In genomic region chr2:98828369-98828744, GRCh38 we compare ENCODE assay signal across 20 cellular contexts.
DNase-seq lines count a peak whose midpoint lies in the region; ATAC-seq and TF ChIP-seq lines count a peak whose summit lies in the region.
"Had no signal": no experiment of that assay in that cellular context is flagged by ENCODE, and none has a peak within 500 bp of the region (broad histone marks: within the 10 kb centered on the region; RNA-seq: fewer than 3 reads in every experiment).

No MANE protein-coding gene starts in this region.

- peaks cover under 1% of the 10 kb centered on the region for H3K27me3 Mint-ChIP-seq in activated CD4-positive, alpha-beta T cell treated with anti-CD3 and anti-CD28 coated beads for 36 hours
- H3K27me3 Mint-ChIP-seq in CD14-positive monocyte (ENCODE audit: low read depth in 3 of 3) = peaks cover 2 to 7% (median 3%) of the 10 kb centered on the region in 3 donors

- no peak overlapping the region for H3K27ac ChIP-seq in BLaER1
- peak overlapping the region; percentile 23 for H3K27ac ChIP-seq in effector memory CD4-positive, alpha-beta T cell (ENCODE audit: insufficient read depth, low read length, poor library complexity, severe bottlenecking)
- no peak overlapping the region for H3K27ac ChIP-seq in colonic mucosa
- H3K27ac ChIP-seq: prostate gland had no signal

- TF ChIP-seq CTCF in Loucy (conservative IDR thresholded peaks at IDR 0.05; ENCODE audit: low read length) = no peak
- no peak for TF ChIP-seq CTCF in CD14-positive monocyte (IDR thresholded peaks at IDR 0.05)
- TF ChIP-seq CTCF in colonic mucosa (IDR thresholded peaks at IDR 0.05) = no peak

- H3K36me3 Mint-ChIP-seq in activated CD4-positive, alpha-beta T cell treated with anti-CD3 and anti-CD28 coated beads for 36 hours (ENCODE audit: low read depth) = peaks cover under 1% of the 10 kb centered on the region
- H3K36me3 Mint-ChIP-seq in CD14-positive monocyte = no peaks in the 10 kb centered on the region

- no peaks in the 10 kb centered on the region for H4K20me1 ChIP-seq in BLaER1
- no peaks in the 10 kb centered on the region for H4K20me1 ChIP-seq in Loucy (ENCODE audit: insufficient read depth, low read length, poor library complexity, severe bottlenecking)

- no peaks in the 10 kb centered on the region for H3K36me3 ChIP-seq in BLaER1
- H3K36me3 ChIP-seq in Loucy (ENCODE audit: insufficient read depth, low read length) = no peaks in the 10 kb centered on the region
- H3K36me3 ChIP-seq in effector memory CD4-positive, alpha-beta T cell (ENCODE audit: control insufficient read depth, insufficient read depth, low read length) = no peaks in the 10 kb centered on the region
- no peaks in the 10 kb centered on the region for H3K36me3 ChIP-seq in colonic mucosa
- H3K36me3 ChIP-seq: prostate gland, upper lobe of left lung had no signal

- POLR2A ChIA-PET in activated CD4-positive, alpha-beta T cell treated with anti-CD3 and anti-CD28 coated beads for 36 hours (lab: Charles Lee) = no interaction called here

- no peaks in the 10 kb centered on the region for H3K9me2 ChIP-seq in Loucy (replicated peaks; ENCODE audit: low read depth, low read length)

- H3K4me1 Mint-ChIP-seq in activated CD4-positive, alpha-beta T cell treated with anti-CD3 and anti-CD28 coated beads for 36 hours = peaks cover 33% of the 10 kb centered on the region
- H3K4me1 Mint-ChIP-seq in CD14-positive monocyte = peaks cover 45% of the 10 kb centered on the region

- H3K4me3 ChIP-seq in BLaER1 (no peak overlapping the region), Loucy (ENCODE audit: low read length, poor library complexity, severe bottlenecking) (peak overlapping the region; percentile 55), colonic mucosa (no peak overlapping the region)
- no peak overlapping the region for H3K4me3 ChIP-seq in effector memory CD4-positive, alpha-beta T cell (ENCODE audit: insufficient read depth, low read depth, low read length, poor library complexity, severe bottlenecking)
- H3K4me3 ChIP-seq: prostate gland, upper lobe of left lung had no signal

- no peaks in the 10 kb centered on the region for H3K79me2 ChIP-seq in Loucy (ENCODE audit: insufficient read depth, low read length)

- no peak for ATAC-seq in activated CD4-positive, alpha-beta T cell treated with anti-CD3 and anti-CD28 coated beads for 36 hours

- H3K9ac ChIP-seq in BLaER1 = no peak overlapping the region
- no peak overlapping the region for H3K9ac ChIP-seq in Loucy (ENCODE audit: low read depth, low read length, poor library complexity, severe bottlenecking)
- no peak overlapping the region for H3K9ac ChIP-seq in colonic mucosa (ENCODE audit: low read depth in 2 of 2, low read length in 2 of 2)

- no peaks in the 10 kb centered on the region for H3F3A ChIP-seq in Loucy (ENCODE audit: low read depth)

- H3K27ac Mint-ChIP-seq in activated CD4-positive, alpha-beta T cell treated with anti-CD3 and anti-CD28 coated beads for 36 hours = peak overlapping the region; percentile 68
- H3K27ac Mint-ChIP-seq in CD14-positive monocyte = no peak overlapping the region
- H3K27ac Mint-ChIP-seq: activated naive CD4-positive, alpha-beta T cell treated with anti-CD3 and anti-CD28 coated beads for 36 hours; B cell had no signal

- no peaks in the 10 kb centered on the region for H3K27me3 ChIP-seq in BLaER1
- H3K27me3 ChIP-seq in Loucy (ENCODE audit: insufficient read depth, low read length, poor library complexity, severe bottlenecking) = no peaks in the 10 kb centered on the region
- H3K27me3 ChIP-seq in effector memory CD4-positive, alpha-beta T cell (replicated peaks; ENCODE audit: control insufficient read depth, insufficient read depth, low read length, poor library complexity, severe bottlenecking) = no peaks in the 10 kb centered on the region
- H3K27me3 ChIP-seq in colonic mucosa = no peaks in the 10 kb centered on the region
- H3K27me3 ChIP-seq: upper lobe of left lung had no signal

- intact Hi-C loops in activated CD4-positive, alpha-beta T cell treated with anti-CD3 and anti-CD28 coated beads for 36 hours (cut with DNase I, micrococcal nuclease) = no loop called here
- intact Hi-C loops in CD14-positive monocyte (cut with micrococcal nuclease) = loop anchor here in 1 of 2 donors (10.0 kb wide), 1 partner anchor 94 kb away; the partner anchor contains the start of gene MGAT4A
- intact Hi-C loops in colonic mucosa (cut with DNase I) = no loop called here

- H3K4me2 ChIP-seq in BLaER1 (peak overlapping the region; percentile 27), Loucy (ENCODE audit: low read depth, low read length, poor library complexity, severe bottlenecking) (peak overlapping the region; percentile 65)

- H3K4me1 ChIP-seq in BLaER1 (peaks cover 25% of the 10 kb centered on the region), Loucy (ENCODE audit: insufficient read depth, low read length, poor library complexity, severe bottlenecking) (peaks cover 70% of the 10 kb centered on the region), colonic mucosa (no peaks in the 10 kb centered on the region)
- peaks cover 50% of the 10 kb centered on the region for H3K4me1 ChIP-seq in effector memory CD4-positive, alpha-beta T cell (ENCODE audit: control insufficient read depth, insufficient read depth, low read length, poor library complexity, severe bottlenecking)
- H3K4me1 ChIP-seq: prostate gland had no signal

- CTCF ChIA-PET in activated CD4-positive, alpha-beta T cell treated with anti-CD3 and anti-CD28 coated beads for 36 hours (lab: Charles Lee) = interaction anchor here (0.6 to 3.2 kb wide), 4 partner anchors 8 to 201 kb away, joined by 3 to 17 read pairs (median 4); no protein-coding TSS in a partner anchor

- H3K9me3 Mint-ChIP-seq in activated CD4-positive, alpha-beta T cell treated with anti-CD3 and anti-CD28 coated beads for 36 hours (ENCODE audit: low read depth) = no peaks in the 10 kb centered on the region
- H3K9me3 Mint-ChIP-seq in CD14-positive monocyte = peaks cover 0 to 2% (median 0%) of the 10 kb centered on the region in 7 donors
- H3K9me3 Mint-ChIP-seq: activated naive CD4-positive, alpha-beta T cell treated with anti-CD3 and anti-CD28 coated beads for 36 hours had no signal

- no peak overlapping the region for H3K4me3 Mint-ChIP-seq in activated CD4-positive, alpha-beta T cell treated with anti-CD3 and anti-CD28 coated beads for 36 hours
- no peak overlapping the region for H3K4me3 Mint-ChIP-seq in CD14-positive monocyte
- H3K4me3 Mint-ChIP-seq: activated naive CD4-positive, alpha-beta T cell treated with anti-CD3 and anti-CD28 coated beads for 36 hours; B cell had no signal

- peaks cover 2% of the 10 kb centered on the region for H3K9me3 ChIP-seq in BLaER1
- H3K9me3 ChIP-seq in Loucy (ENCODE audit: insufficient read depth, low read depth, low read length) = no peaks in the 10 kb centered on the region
- H3K9me3 ChIP-seq in effector memory CD4-positive, alpha-beta T cell (ENCODE audit: control insufficient read depth, low read length) = no peaks in the 10 kb centered on the region
- H3K9me3 ChIP-seq in colonic mucosa = no peaks in the 10 kb centered on the region
- H3K9me3 ChIP-seq: prostate gland, upper lobe of left lung had no signal

- no peak for DNase-seq in activated CD4-positive, alpha-beta T cell treated with anti-CD3 and anti-CD28 coated beads for 36 hours
- DNase-seq in activated CD4-positive, alpha-beta T cell treated with anti-CD3 and anti-CD28 coated beads, Interleukin-2, amount 50 U/mL, for 4 hours = no peak
- no peak for DNase-seq in effector memory CD4-positive, alpha-beta T cell
- DNase-seq in nucleus accumbens (lab: John Stamatoyannopoulos, UW) = no peak
- DNase-seq in CD14-positive monocyte (ENCODE audit: low spot score) = no peak
- no peak for DNase-seq in colonic mucosa
- DNase-seq: activated CD8-positive, alpha-beta memory T cell treated with anti-CD3 and anti-CD28 coated beads for 24 hours; activated T-cell treated with anti-CD3 and anti-CD28 coated beads, Interleukin-2, amount 50 U/mL, for 1 hour; glutamatergic neuron; NCI-H1436; NCI-H2171; NCI-H524; stimulated activated CD8-positive, alpha-beta memory T cell treated with anti-CD3 and anti-CD28 coated beads, Interleukin-4, amount 100 ng/mL, for 48 hours; T-helper 9 cell; upper lobe of left lung had no signal

- H2AFZ ChIP-seq in Loucy (ENCODE audit: low read length) = no peak overlapping the region
